Comparison of ENCODE assay signal across 2 cellular contexts in genomic region chr5:179836225-179837019, GRCh38.
TF ChIP-seq lines count a peak whose summit lies in the region.

No MANE protein-coding gene starts in this region.

TF ChIP-seq in H1, 55 proteins besides CTCF, POLR2A, EP300 and RAD21:
- TF ChIP-seq SIX5 (IDR thresholded peaks at IDR 0.05; ENCODE audit: low read depth, low read length) (no peak), SIN3A (conservative IDR thresholded peaks at IDR 0.05 in 1 of 2, IDR thresholded peaks at IDR 0.05 in 1 of 2; ENCODE audit: low read depth in 1 of 2, low read length in 2 of 2) (no peak), CEBPB (IDR thresholded peaks at IDR 0.05; ENCODE audit: low read depth, low read length) (no peak), TEAD4 (IDR thresholded peaks at IDR 0.05; ENCODE audit: low read depth, low read length) (no peak), TAF7 (optimal IDR thresholded peaks at IDR 0.05; ENCODE audit: borderline replicate concordance, low read depth, low read length) (no peak), TAF1 (IDR thresholded peaks at IDR 0.05; ENCODE audit: low read depth, low read length) (no peak), USF2 (IDR thresholded peaks at IDR 0.05; ENCODE audit: low read length) (no peak), CHD7 (IDR thresholded peaks at IDR 0.05; ENCODE audit: insufficient replicate concordance, low read length) (no peak), POLR2AphosphoS5 (IDR thresholded peaks at IDR 0.05; ENCODE audit: low read depth, low read length) (no peak; the same call in 1 of the 2 replicates), RBBP5 (IDR thresholded peaks at IDR 0.05; ENCODE audit: borderline replicate concordance, low read depth, low read length) (no peak), POU5F1 (IDR thresholded peaks at IDR 0.05; ENCODE audit: low read depth, low read length) (no peak), MAX (IDR thresholded peaks at IDR 0.05) (no peak), SRF (IDR thresholded peaks at IDR 0.05; ENCODE audit: low read depth, low read length) (no peak), ASH2L (IDR thresholded peaks at IDR 0.05; ENCODE audit: low read length) (no peak)

TF ChIP-seq in HEK293T, 16 proteins besides CTCF, POLR2A, EP300 and RAD21 (continued from another document):
- TF ChIP-seq L3MBTL2 (conservative IDR thresholded peaks at IDR 0.05) = no peak
- no peak for TF ChIP-seq FOXA1 (IDR thresholded peaks at IDR 0.05)
- TF ChIP-seq SUZ12 (IDR thresholded peaks at IDR 0.05) = no peak
- no peak for TF ChIP-seq HDGF (IDR thresholded peaks at IDR 0.05; ENCODE audit: borderline replicate concordance)
- TF ChIP-seq ELF4 (IDR thresholded peaks at IDR 0.05) = no peak
- TF ChIP-seq LEF1 (IDR thresholded peaks at IDR 0.05; ENCODE audit: borderline replicate concordance) = no peak
- no peak for TF ChIP-seq CTBP1 (IDR thresholded peaks at IDR 0.05; ENCODE audit: borderline replicate concordance)
- TF ChIP-seq ARNT (IDR thresholded peaks at IDR 0.05) = no peak
